29 cellular contexts compared by ENCODE assay signal in the genomic region with DNA sequence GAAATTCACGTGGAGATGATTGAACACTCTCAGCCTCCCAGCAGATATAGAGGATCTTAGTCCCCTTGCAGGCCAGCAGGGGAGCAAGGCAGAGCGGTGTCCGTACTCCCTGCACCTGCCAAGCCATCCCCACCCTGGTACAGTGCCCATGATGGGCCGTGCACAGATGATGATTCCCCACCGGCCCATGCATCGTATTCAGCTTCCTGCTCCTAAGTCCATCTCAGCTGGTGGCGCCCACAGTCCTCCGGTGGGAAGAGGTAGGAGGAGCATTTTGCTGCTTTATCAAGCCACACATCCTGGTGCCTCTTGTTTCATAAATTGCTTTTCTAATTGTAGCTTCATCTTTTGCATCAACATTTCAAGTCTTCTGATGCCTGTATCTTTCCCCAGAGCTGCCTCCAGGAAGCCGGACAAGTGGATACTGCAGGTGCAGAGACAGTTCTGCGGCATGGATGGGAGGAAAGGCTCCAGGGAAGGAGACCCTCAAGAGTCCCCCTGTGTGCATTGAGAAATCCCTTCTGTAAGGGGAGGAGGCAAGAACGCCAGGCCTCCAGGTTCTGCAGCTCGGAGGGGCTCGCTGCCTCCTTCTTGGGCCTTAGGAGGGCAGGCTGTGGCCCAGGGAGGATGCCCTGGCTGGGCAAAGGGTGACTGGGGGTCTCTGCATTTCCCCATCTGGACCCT. TPM values are rescaled to one million over a fixed set of nuclear protein-coding genes. Genes with fewer than 3 reads are reported as not detected.
"Had no signal": no experiment of that assay in that cellular context is flagged by ENCODE, and none has a peak within 500 bp of the region (broad histone marks: within the 10 kb centered on the region; RNA-seq: fewer than 3 reads in every experiment).

No MANE protein-coding gene starts in this region.

- H3K9me3 ChIP-seq: esophagus muscularis mucosa, heart left ventricle, left lung, lower lobe of right lung, mucosa of descending colon, prostate gland, suprapubic skin, tibial artery had no signal

- H3K4me3 ChIP-seq: esophagus muscularis mucosa, heart left ventricle, left lung, lower lobe of right lung, mucosa of descending colon, prostate gland, suprapubic skin, tibial artery had no signal

- DNase-seq: activated CD4-positive, alpha-beta memory T cell treated with anti-CD3 and anti-CD28 coated beads, Interleukin-2, amount 10 ng/mL, durations not matched to agents 7 days and 5 days; activated CD4-positive, alpha-beta T cell treated with anti-CD3 and anti-CD28 coated beads for 1 hour; activated CD4-positive, alpha-beta T cell treated with anti-CD3 and anti-CD28 coated beads, Interleukin-2, amount 10 ng/mL, durations not matched to agents 7 days and 5 days; activated gamma-delta T cell; activated naive CD4-positive, alpha-beta T cell treated with anti-CD3 and anti-CD28 coated beads, Interleukin-2, amount 10 ng/mL, durations not matched to agents 7 days and 5 days; amniotic stem cell; brain microvascular endothelial cell; central memory CD4-positive, alpha-beta T cell; dermis blood vessel endothelial cell; effector CD4-positive, alpha-beta T cell; foreskin keratinocyte; immature natural killer cell; left lung; lower lobe of right lung; mucosa of descending colon; retina; stimulated activated CD4-positive, alpha-beta T cell treated with anti-CD3 and anti-CD28 coated beads, Interleukin-15, amount 100 ng/mL, for 24 hours; stimulated activated CD4-positive, alpha-beta T cell treated with anti-CD3 and anti-CD28 coated beads, Interleukin-2, amount 100 ng/mL, for 24 hours; stimulated activated naive B cell treated with anti-CD40 and anti-IgM and Interleukin-4, amounts not matched to agents 10 μg/mL and 1 μg/mL and 100 μg/mL, for 72 hours; SW 1271; T-helper 2 cell; tibial artery had no signal

- H3K27me3 ChIP-seq: brain microvascular endothelial cell, foreskin keratinocyte, heart left ventricle, left lung, suprapubic skin had no signal

- H3K4me1 ChIP-seq: foreskin keratinocyte, left lung, lower lobe of right lung, prostate gland, suprapubic skin, tibial artery had no signal

- ATAC-seq: foreskin keratinocyte; left lung; lower lobe of right lung; mucosa of descending colon; natural killer cell treated with Interleukin-12 subunit alpha and Interleukin-12 subunit beta and Interleukin-15 and Interleukin-18, amount 100 ng/mL, for 72 hours; stimulated activated naive B cell treated with anti-CD40 and anti-IgM and Interleukin-4, amounts not matched to agents 10 μg/mL and 1 μg/mL and 100 μg/mL, for 72 hours had no signal

- H3K36me3 ChIP-seq: brain microvascular endothelial cell, left lung, lower lobe of right lung, prostate gland, suprapubic skin, tibial artery had no signal

- H3K27ac ChIP-seq: brain microvascular endothelial cell, esophagus muscularis mucosa, foreskin keratinocyte, heart left ventricle, left lung, lower lobe of right lung, prostate gland, suprapubic skin, tibial artery had no signal

RNA-seq across cellular contexts. Expression of gene F2RL3, which starts 55.3 kb away (rescaled TPM):
- total RNA-seq: astrocyte, foreskin keratinocyte, myocyte had no signal
- polyA plus RNA-seq: foreskin keratinocyte had no signal
